In genomic region chr3:131338948-131339640, GRCh38 we compare ENCODE assay signal across 30 cellular contexts. TPM values are rescaled to one million over a fixed set of nuclear protein-coding genes. Genes with fewer than 3 reads are reported as not detected.
DNase-seq lines count a peak whose midpoint lies in the region; ATAC-seq, FAIRE-seq and TF ChIP-seq lines count a peak whose summit lies in the region.
"Had no signal": no experiment of that assay in that cellular context is flagged by ENCODE, and none has a peak within 500 bp of the region (broad histone marks: within the 10 kb centered on the region; RNA-seq: fewer than 3 reads in every experiment).

No MANE protein-coding gene starts in this region.

- peaks cover 0 to 2% of the 10 kb centered on the region in 2 experiments for H3K27me3 ChIP-seq in endothelial cell of umbilical vein (ENCODE audit: control insufficient read depth in 2 of 2, insufficient read depth in 2 of 2, low read length in 2 of 2)
- H3K27me3 ChIP-seq in parathyroid adenoma (ENCODE audit: control insufficient read depth, insufficient read depth, low read length) = no peaks in the 10 kb centered on the region
- H3K27me3 ChIP-seq: neural progenitor cell, sigmoid colon, tibial nerve had no signal

- no peak overlapping the region for H3K4me3 ChIP-seq in endothelial cell of umbilical vein (replicated peaks in 1 of 3; ENCODE audit: insufficient read depth in 1 of 3, low read depth in 1 of 3, low read length in 3 of 3)
- no peak overlapping the region for H3K4me3 ChIP-seq in parathyroid adenoma (ENCODE audit: low read depth, low read length)
- H3K4me3 ChIP-seq: neural progenitor cell, prostate gland, sigmoid colon, tibial nerve had no signal

- H3K9me3 Mint-ChIP-seq in activated CD4-positive, alpha-beta T cell treated with anti-CD3 and anti-CD28 coated beads for 36 hours (ENCODE audit: low read depth) = peaks cover 4% of the 10 kb centered on the region
- peaks cover 3% of the 10 kb centered on the region for H3K9me3 Mint-ChIP-seq in activated T-helper 17 cell treated with anti-CD3 and anti-CD28 coated beads, Interleukin-2, amount 50 U/mL, for 72 hours

- no peak for ATAC-seq in activated CD4-positive, alpha-beta T cell treated with anti-CD3 and anti-CD28 coated beads for 36 hours
- no peak for ATAC-seq in HG03095 (IDR thresholded peaks at IDR 0.05; ENCODE audit: unreplicated experiment)
- no peak for ATAC-seq in activated T-helper 17 cell treated with anti-CD3 and anti-CD28 coated beads, Interleukin-2, amount 50 U/mL, for 72 hours (replicated peaks)
- ATAC-seq: activated CD4-positive, CD25-positive, alpha-beta regulatory T cell treated with anti-CD3 and anti-CD28 coated beads, Interleukin-2, amount 50 U/mL, for 24 hours; activated CD8-positive, alpha-beta T cell treated with anti-CD3 and anti-CD28 coated beads, Interleukin-2, amount 10 ng/mL, durations not matched to agents 7 days and 5 days had no signal

- no peak overlapping the region for H3K27ac Mint-ChIP-seq in activated CD4-positive, alpha-beta T cell treated with anti-CD3 and anti-CD28 coated beads for 36 hours
- no peak overlapping the region for H3K27ac Mint-ChIP-seq in activated T-helper 17 cell treated with anti-CD3 and anti-CD28 coated beads, Interleukin-2, amount 50 U/mL, for 72 hours
- H3K27ac Mint-ChIP-seq: activated CD8-positive, alpha-beta T cell treated with anti-CD3 and anti-CD28 coated beads, Interleukin-2, amount 10 ng/mL, durations not matched to agents 7 days and 5 days; activated naive CD8-positive, alpha-beta T cell treated with anti-CD3 and anti-CD28 coated beads, Interleukin-2, amount 10 ng/mL, durations not matched to agents 7 days and 5 days; neural progenitor cell; stimulated activated naive CD8-positive, alpha-beta T cell treated with anti-CD3 and anti-CD28 coated beads, Interleukin-15, Interleukin-2, amounts not matched to agents 100 ng/mL and 50 ng/mL, for 24 hours; T-helper 1 cell treated with Interleukin-12 subunit alpha and Interleukin-12 subunit beta and Interleukin-4 antibody, amounts not matched to agents 30 μg/mL and 1 μg/mL, for 36 hours had no signal

- dilution Hi-C loops in endothelial cell of umbilical vein (cut with MboI; ENCODE audit: extremely low pct_ligation_motif_present, low sequenced_read_pairs) = no loop called here

- H3K36me3 ChIP-seq in endothelial cell of umbilical vein (ENCODE audit: control insufficient read depth in 2 of 2, extremely low read depth in 1 of 2, insufficient read depth in 2 of 2, low read length in 2 of 2) (no peaks in the 10 kb centered on the region), parathyroid adenoma (ENCODE audit: control insufficient read depth, insufficient read depth, low read length) (no peaks in the 10 kb centered on the region)
- H3K36me3 ChIP-seq: BE2C, neural progenitor cell, prostate gland, sigmoid colon had no signal

- no peaks in the 10 kb centered on the region for H3K4me1 Mint-ChIP-seq in activated CD4-positive, alpha-beta T cell treated with anti-CD3 and anti-CD28 coated beads for 36 hours
- no peaks in the 10 kb centered on the region for H3K4me1 Mint-ChIP-seq in activated T-helper 17 cell treated with anti-CD3 and anti-CD28 coated beads, Interleukin-2, amount 50 U/mL, for 72 hours
- H3K4me1 Mint-ChIP-seq: activated naive CD8-positive, alpha-beta T cell treated with anti-CD3 and anti-CD28 coated beads, Interleukin-2, amount 10 ng/mL, durations not matched to agents 7 days and 5 days; neural progenitor cell had no signal

- H3K9ac ChIP-seq in endothelial cell of umbilical vein (replicated peaks; ENCODE audit: extremely low read depth, insufficient read depth, low read length) (no peak overlapping the region), parathyroid adenoma (no peak overlapping the region)
- H3K9ac ChIP-seq: neural progenitor cell had no signal

- no peak for TF ChIP-seq CTCF in endothelial cell of umbilical vein (IDR thresholded peaks at IDR 0.05; ENCODE audit: extremely low read depth in 1 of 2, insufficient read depth in 1 of 2, low read depth in 1 of 2, low read length in 2 of 2)
- TF ChIP-seq CTCF in parathyroid adenoma (IDR thresholded peaks at IDR 0.05) = no peak

- H3K4me2 ChIP-seq in endothelial cell of umbilical vein (ENCODE audit: insufficient read depth, low read length) = peak overlapping the region; percentile 36
- peak overlapping the region; percentile 10 for H3K4me2 ChIP-seq in parathyroid adenoma (ENCODE audit: low read length)
- H3K4me2 ChIP-seq: neural progenitor cell had no signal

- H3K4me1 ChIP-seq in endothelial cell of umbilical vein (ENCODE audit: control insufficient read depth, extremely low read depth, insufficient read depth, low read length) (peaks cover 10% of the 10 kb centered on the region), parathyroid adenoma (peaks cover 3% of the 10 kb centered on the region)
- H3K4me1 ChIP-seq: BE2C, neural progenitor cell, prostate gland, sigmoid colon had no signal

- FAIRE-seq in endothelial cell of umbilical vein (lab: Jason Lieb, UNC) = no peak
- FAIRE-seq: TTC549 had no signal

- peak; percentile 32 for DNase-seq in ELR (ENCODE audit: low read depth)
- DNase-seq in OCI-M1 (lab: John Stamatoyannopoulos, UW) = peak; percentile 18
- DNase-seq in endothelial cell of umbilical vein (ENCODE audit: low read depth, low spot score) = no peak
- DNase-seq in activated CD4-positive, alpha-beta T cell treated with anti-CD3 and anti-CD28 coated beads for 36 hours = no peak
- DNase-seq in Kasumi-1 (lab: John Stamatoyannopoulos, UW) = no peak
- DNase-seq: ACHN; activated CD8-positive, alpha-beta T cell treated with anti-CD3 and anti-CD28 coated beads, Interleukin-2, amount 10 ng/mL, durations not matched to agents 7 days and 5 days; activated gamma-delta T cell; activated naive CD8-positive, alpha-beta T cell treated with anti-CD3 and anti-CD28 coated beads, Interleukin-2, amount 10 ng/mL, durations not matched to agents 7 days and 5 days; BE2C; effector CD4-positive, alpha-beta T cell; erythroblast; foreskin melanocyte; KBM-7; mesendoderm; NCI-H1436; NCI-H2107; NCI-H748 treated with DMSO at 0.1 percent for 48 hours; sigmoid colon had no signal

- no peaks in the 10 kb centered on the region for H3K9me1 ChIP-seq in endothelial cell of umbilical vein (replicated peaks; ENCODE audit: control insufficient read depth, extremely low read depth, insufficient read depth, low read length)

- H3K9me3 ChIP-seq in endothelial cell of umbilical vein (replicated peaks; ENCODE audit: control insufficient read depth, insufficient read depth, low read length) (no peaks in the 10 kb centered on the region), parathyroid adenoma (ENCODE audit: control insufficient read depth, low read length) (no peaks in the 10 kb centered on the region)
- H3K9me3 ChIP-seq: BE2C, prostate gland, sigmoid colon had no signal

- H4K20me1 ChIP-seq in endothelial cell of umbilical vein (replicated peaks; ENCODE audit: control insufficient read depth, extremely low read depth, insufficient read depth, low read length) = no peaks in the 10 kb centered on the region

- CTCF ChIA-PET in endothelial cell of umbilical vein (lab: Charles Lee) = interaction anchor here (1.8 to 2.2 kb wide), 2 partner anchors 10 to 14 kb away, joined by 4 to 9 read pairs; no protein-coding TSS in a partner anchor
- CTCF ChIA-PET in activated CD4-positive, alpha-beta T cell treated with anti-CD3 and anti-CD28 coated beads for 36 hours (lab: Charles Lee) = interaction anchor here (0.6 to 1.1 kb wide), 2 partner anchors 14 to 239 kb away, joined by 3 to 5 read pairs; no protein-coding TSS in a partner anchor

- H3K36me3 Mint-ChIP-seq in activated CD4-positive, alpha-beta T cell treated with anti-CD3 and anti-CD28 coated beads for 36 hours (ENCODE audit: low read depth) = no peaks in the 10 kb centered on the region
- H3K36me3 Mint-ChIP-seq in activated T-helper 17 cell treated with anti-CD3 and anti-CD28 coated beads, Interleukin-2, amount 50 U/mL, for 72 hours (ENCODE audit: low read depth) = no peaks in the 10 kb centered on the region
- H3K36me3 Mint-ChIP-seq: activated naive CD8-positive, alpha-beta T cell treated with anti-CD3 and anti-CD28 coated beads, Interleukin-2, amount 10 ng/mL, durations not matched to agents 7 days and 5 days; neural progenitor cell had no signal

- no peak for TF ChIP-seq POLR2A in endothelial cell of umbilical vein (IDR thresholded peaks at IDR 0.05; ENCODE audit: low read depth, low read length)

- POLR2A ChIA-PET in endothelial cell of umbilical vein (lab: Charles Lee) = no interaction called here
- POLR2A ChIA-PET in activated CD4-positive, alpha-beta T cell treated with anti-CD3 and anti-CD28 coated beads for 36 hours (lab: Charles Lee) = no interaction called here

- H3K27me3 Mint-ChIP-seq in activated CD4-positive, alpha-beta T cell treated with anti-CD3 and anti-CD28 coated beads for 36 hours = no peaks in the 10 kb centered on the region
- H3K27me3 Mint-ChIP-seq in activated T-helper 17 cell treated with anti-CD3 and anti-CD28 coated beads, Interleukin-2, amount 50 U/mL, for 72 hours = no peaks in the 10 kb centered on the region
- H3K27me3 Mint-ChIP-seq: stimulated activated naive CD8-positive, alpha-beta T cell treated with anti-CD3 and anti-CD28 coated beads, Interleukin-15, Interleukin-2, amounts not matched to agents 100 ng/mL and 50 ng/mL, for 24 hours had no signal

- H3K4me3 Mint-ChIP-seq in activated CD4-positive, alpha-beta T cell treated with anti-CD3 and anti-CD28 coated beads for 36 hours = no peak overlapping the region
- H3K4me3 Mint-ChIP-seq in activated T-helper 17 cell treated with anti-CD3 and anti-CD28 coated beads, Interleukin-2, amount 50 U/mL, for 72 hours = no peak overlapping the region
- H3K4me3 Mint-ChIP-seq: activated CD8-positive, alpha-beta T cell treated with anti-CD3 and anti-CD28 coated beads, Interleukin-2, amount 10 ng/mL, durations not matched to agents 7 days and 5 days; activated naive CD8-positive, alpha-beta T cell treated with anti-CD3 and anti-CD28 coated beads, Interleukin-2, amount 10 ng/mL, durations not matched to agents 7 days and 5 days; neural progenitor cell; stimulated activated naive CD8-positive, alpha-beta T cell treated with anti-CD3 and anti-CD28 coated beads, Interleukin-15, Interleukin-2, amounts not matched to agents 100 ng/mL and 50 ng/mL, for 24 hours; T-helper 1 cell treated with Interleukin-12 subunit alpha and Interleukin-12 subunit beta and Interleukin-4 antibody, amounts not matched to agents 30 μg/mL and 1 μg/mL, for 36 hours had no signal

- H2AFZ ChIP-seq in endothelial cell of umbilical vein (ENCODE audit: low read depth, low read length) = peak overlapping the region; percentile 35
- no peak overlapping the region for H2AFZ ChIP-seq in parathyroid adenoma
- H2AFZ ChIP-seq: neural progenitor cell had no signal

- H3K79me2 ChIP-seq in endothelial cell of umbilical vein (ENCODE audit: control insufficient read depth, insufficient read depth, low read length) = no peaks in the 10 kb centered on the region
- peaks cover 16% of the 10 kb centered on the region for H3K79me2 ChIP-seq in parathyroid adenoma

- no TSS peak for BruUV-seq in endothelial cell of umbilical vein (replicated peaks; lab: Mats Ljungman, UMichigan)

- no peak overlapping the region for H3K27ac ChIP-seq in endothelial cell of umbilical vein (ENCODE audit: insufficient read depth, low read depth, low read length)
- H3K27ac ChIP-seq in parathyroid adenoma = no peak overlapping the region
- H3K27ac ChIP-seq: neural progenitor cell, prostate gland, RWPE1, sigmoid colon, tibial nerve had no signal

- intact Hi-C loops in endothelial cell of umbilical vein (cut with micrococcal nuclease) = no loop called here
- intact Hi-C loops in activated CD4-positive, alpha-beta T cell treated with anti-CD3 and anti-CD28 coated beads for 36 hours (cut with DNase I, micrococcal nuclease) = no loop called here

RNA-seq across cellular contexts. Expression of gene NUDT16, which starts 42.5 kb away (rescaled TPM):
- 28.5 and 29.7 TPM in 2 replicates for total RNA-seq in endothelial cell of umbilical vein
- polyA plus RNA-seq in endothelial cell of umbilical vein = 13.0 and 13.2 TPM in 2 replicates
- polyA plus RNA-seq in endothelial cell of umbilical vein (2011; cell fraction: cytosol; rRNA removed) = 9.4 and 10.6 TPM in 2 replicates
- polyA plus RNA-seq in endothelial cell of umbilical vein (2011; cell fraction: nucleus; rRNA removed) = 15.6 and 16.4 TPM in 2 replicates
- polyA plus RNA-seq in endothelial cell of umbilical vein (2012) = 11.9 and 14.6 TPM in 2 replicates
- 14.3 and 15.4 TPM in 2 replicates for polyA minus RNA-seq in endothelial cell of umbilical vein
- 1.9 TPM for polyA minus RNA-seq in endothelial cell of umbilical vein (2011; cell fraction: cytosol; rRNA and poly(A)+ RNA removed)
- polyA minus RNA-seq in endothelial cell of umbilical vein (2011; cell fraction: nucleus; rRNA and poly(A)+ RNA removed) = 8.7 and 9.4 TPM in 2 replicates
- 1 to 10 TPM; 4.0 to 5.7 TPM for total RNA-seq in activated CD4-positive, alpha-beta T cell treated with anti-CD3 and anti-CD28 coated beads for 36 hours
- 1 to 10 TPM; 4.5 to 6.7 TPM for total RNA-seq in activated T-helper 17 cell treated with anti-CD3 and anti-CD28 coated beads, Interleukin-2, amount 50 U/mL, for 72 hours

Comparison
In these comparisons a context has a peak if more than half of its experiments do, and no peak if none do; other contexts are left out.
1. DNase-seq: peak in ELR (single experiment) and OCI-M1 (single experiment); none in endothelial cell of umbilical vein (single experiment), activated CD4-positive, alpha-beta T cell treated with anti-CD3 and anti-CD28 coated beads for 36 hours (single experiment) and Kasumi-1 (0 of 2).